Comparison of ENCODE assay signal across 9 cellular contexts in the genomic region with DNA sequence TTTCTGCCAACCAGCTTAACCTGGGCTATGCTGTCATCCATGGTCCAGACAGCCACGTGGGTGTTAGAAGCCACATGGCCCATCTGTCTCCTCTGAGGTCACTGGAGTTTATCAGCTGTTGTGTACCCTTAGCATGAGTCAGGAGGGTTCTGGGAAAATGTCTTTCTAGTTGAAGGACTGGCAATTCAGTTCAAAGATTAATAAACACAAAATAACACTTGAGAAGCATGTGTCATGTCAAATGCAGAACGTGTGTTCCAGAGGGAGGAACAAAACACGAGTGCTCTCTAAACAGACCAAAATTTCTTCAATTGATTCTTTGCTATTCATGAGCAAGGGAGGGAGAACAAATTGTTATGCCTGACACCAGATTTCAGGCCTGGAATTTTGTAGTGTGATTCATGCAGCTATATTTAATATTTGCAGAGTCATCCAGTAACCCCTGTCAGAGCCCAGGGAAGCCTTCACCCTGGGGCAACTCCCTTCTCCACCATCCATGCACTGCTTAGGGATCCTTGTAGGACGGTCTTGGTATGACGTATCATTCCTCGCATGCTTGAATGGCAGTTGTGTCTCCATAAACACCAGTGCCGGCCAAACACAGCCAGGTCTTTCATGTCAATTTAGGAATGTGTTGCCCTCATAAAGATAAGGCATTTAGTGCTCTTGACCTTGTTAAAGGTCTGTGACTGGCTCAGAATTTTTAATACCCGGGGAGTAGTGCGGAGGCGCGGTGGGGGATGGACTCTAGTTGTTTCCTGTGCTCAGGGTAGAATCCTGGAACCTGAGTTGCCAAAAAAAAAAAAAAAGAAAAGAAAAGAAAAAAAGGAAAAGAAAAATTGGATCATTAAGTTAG. TPM values are rescaled to one million over a fixed set of nuclear protein-coding genes. Genes with fewer than 3 reads are reported as not detected.
DNase-seq lines count a peak whose midpoint lies in the region; ATAC-seq and TF ChIP-seq lines count a peak whose summit lies in the region.
"Had no signal": no experiment of that assay in that cellular context is flagged by ENCODE, and none has a peak within 500 bp of the region (broad histone marks: within the 10 kb centered on the region; RNA-seq: fewer than 3 reads in every experiment).

No MANE protein-coding gene starts in this region.

- TF ChIP-seq CTCF in fibroblast of villous mesenchyme (IDR thresholded peaks at IDR 0.05; ENCODE audit: insufficient read depth, low read depth, low read length): no peak

- DNase-seq in GM03348 (ENCODE audit: low spot score) (peak; percentile 88), SHP77 (lab: John Stamatoyannopoulos, UW) (peak; percentile 79 to 85), fibroblast of villous mesenchyme (ENCODE audit: low read depth) (peak; percentile 97), renal cortical epithelial cell (ENCODE audit: low read depth) (peak; percentile 67)
- no peak for DNase-seq in activated CD4-positive, alpha-beta T cell treated with anti-CD3 and anti-CD28 coated beads, Interleukin-2, amount 50 U/mL, for 48 hours
- DNase-seq in activated naive CD4-positive, alpha-beta T cell (lab: John Stamatoyannopoulos, UW): no peak
- no peak for DNase-seq in activated naive CD4-positive, alpha-beta T cell treated with anti-CD3 and anti-CD28 coated beads, Interleukin-2, amount 50 U/mL, for 16 hours
- DNase-seq: naive B cell had no signal

- H3K4me3 ChIP-seq in fibroblast of villous mesenchyme (ENCODE audit: low read depth, low read length): no peak overlapping the region

- ATAC-seq in HG03135 (IDR thresholded peaks at IDR 0.05; ENCODE audit: unreplicated experiment): no peak

RNA-seq across cellular contexts. Expression of a gene that starts 27.7 kb away (rescaled TPM):
- total RNA-seq in fibroblast of villous mesenchyme: 68.3 and 77.7 TPM in 2 replicates
- 43.8 and 76.0 TPM in 2 replicates for total RNA-seq in renal cortical epithelial cell

Comparison
In these comparisons a context has a peak if more than half of its experiments do, and no peak if none do; other contexts are left out.
1. DNase-seq: peak in GM03348 (single experiment), SHP77 (2 of 2), fibroblast of villous mesenchyme (single experiment) and renal cortical epithelial cell (single experiment); none in activated CD4-positive, alpha-beta T cell treated with anti-CD3 and anti-CD28 coated beads, Interleukin-2, amount 50 U/mL, for 48 hours (0 of 2), activated naive CD4-positive, alpha-beta T cell (0 of 4) and activated naive CD4-positive, alpha-beta T cell treated with anti-CD3 and anti-CD28 coated beads, Interleukin-2, amount 50 U/mL, for 16 hours (single experiment).